1 cellular context compared by ENCODE assay signal in the genomic region with DNA sequence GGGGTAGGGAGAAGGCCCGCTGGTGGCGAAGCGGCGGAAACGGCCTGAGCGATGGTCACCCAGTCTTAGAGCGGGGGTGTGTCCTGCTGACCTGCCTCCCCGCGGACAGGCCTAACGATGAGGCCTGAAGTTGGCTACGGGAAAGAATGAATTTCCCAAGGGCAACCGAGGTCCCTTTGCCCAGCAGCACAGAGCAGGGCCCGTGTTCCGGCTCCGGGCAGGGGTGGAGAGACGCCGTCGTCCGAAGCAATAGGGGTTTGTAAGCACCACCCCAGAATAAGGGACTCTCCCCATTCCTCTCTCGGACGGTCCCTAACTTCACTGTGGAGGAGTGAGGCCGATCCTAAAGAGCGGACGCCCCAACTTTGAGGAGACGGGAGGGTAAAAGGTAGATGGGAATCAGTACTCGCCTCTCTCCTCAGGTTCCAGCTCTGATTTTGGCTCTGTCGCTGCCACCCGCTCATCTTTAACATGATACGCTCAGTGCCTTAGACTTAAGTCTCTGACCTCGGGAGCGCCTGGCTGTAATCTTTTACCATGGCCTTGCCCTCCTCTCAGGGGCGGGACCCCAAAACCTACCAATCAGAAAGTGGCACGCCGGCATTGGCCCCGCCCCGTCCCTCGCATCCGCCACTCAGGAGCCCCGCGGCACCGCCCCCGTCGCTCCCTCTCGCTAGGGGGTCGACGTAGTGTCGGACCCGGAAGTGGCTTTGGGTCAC.
TF ChIP-seq lines count a peak whose summit lies in the region.

Gene DDIT3 (minus strand): TSS at position 507 of the 719 bp plus-strand sequence. CDS start 3,108 bp downstream, outside the sequence.

TF ChIP-seq in K562, 482 proteins besides CTCF, POLR2A, EP300 and RAD21 (continued from another document and continues in another):
- TF ChIP-seq ETV5 (CRISPR knock-in tag; IDR thresholded peaks at IDR 0.05; ENCODE audit: low read depth) = no peak
- no peak for TF ChIP-seq TAF15 (IDR thresholded peaks at IDR 0.05; ENCODE audit: low read depth, low read length)
- no peak for TF ChIP-seq CEBPZ (IDR thresholded peaks at IDR 0.05; ENCODE audit: borderline replicate concordance, low read depth, low read length)
- peak; percentile 83; the same call in 1 of the 2 replicates for TF ChIP-seq ERF (CRISPR knock-in tag; IDR thresholded peaks at IDR 0.05)
- TF ChIP-seq NR2C2 (CRISPR knock-in tag; IDR thresholded peaks at IDR 0.05) = peak; percentile 83
- peak; percentile 90 for TF ChIP-seq NR2C2 (tag; IDR thresholded peaks at IDR 0.05)
- TF ChIP-seq TAF9B (IDR thresholded peaks at IDR 0.05; ENCODE audit: partially characterized antibody) = peak; percentile 93
- TF ChIP-seq CHCHD3 (CRISPR knock-in tag; IDR thresholded peaks at IDR 0.05) = 0 out of 2 replicates have a peak, but pooled peaks have one; percentile 24
- no peak for TF ChIP-seq YBX1 (IDR thresholded peaks at IDR 0.05)
- TF ChIP-seq WHSC1 (IDR thresholded peaks at IDR 0.05; ENCODE audit: low read length) = no peak
- TF ChIP-seq PTTG1 (tag; IDR thresholded peaks at IDR 0.05; ENCODE audit: low read depth) = no peak
- peak; percentile 88 for TF ChIP-seq CREM (IDR thresholded peaks at IDR 0.05; ENCODE audit: low read depth)
- peak; percentile 79 for TF ChIP-seq RAD51 (IDR thresholded peaks at IDR 0.05; ENCODE audit: borderline replicate concordance, low read depth)
- no peak for TF ChIP-seq SNAPC5 (CRISPR knock-in tag; IDR thresholded peaks at IDR 0.05)
- TF ChIP-seq U2AF2 (optimal IDR thresholded peaks at IDR 0.05; ENCODE audit: low read depth, low read length) = no peak
- TF ChIP-seq PYGO2 (tag; IDR thresholded peaks at IDR 0.05) = peak; percentile 16; the same call in 1 of the 2 replicates
- no peak for TF ChIP-seq ZNF224 (CRISPR knock-in tag; IDR thresholded peaks at IDR 0.05)
- no peak for TF ChIP-seq SMARCB1 (IDR thresholded peaks at IDR 0.05; ENCODE audit: insufficient read length, low read depth)
- TF ChIP-seq ZZZ3 (IDR thresholded peaks at IDR 0.05) = no peak
- TF ChIP-seq NEUROD1 (IDR thresholded peaks at IDR 0.05; ENCODE audit: borderline replicate concordance, low read depth, low read length, partially characterized antibody) = peak; percentile 41
- TF ChIP-seq RBM25 (IDR thresholded peaks at IDR 0.05; ENCODE audit: low read depth, low read length, severe bottlenecking) = peak; percentile 68
- TF ChIP-seq ZNF324 (CRISPR knock-in tag; IDR thresholded peaks at IDR 0.05) = peak; percentile 53; the same call in 1 of the 2 replicates
- no peak; the same call in 1 of the 2 replicates for TF ChIP-seq ZBTB12 (CRISPR knock-in tag; IDR thresholded peaks at IDR 0.05)
- TF ChIP-seq SRSF9 (IDR thresholded peaks at IDR 0.05; ENCODE audit: borderline replicate concordance, low read depth, low read length) = no peak
- TF ChIP-seq MEIS2 (IDR thresholded peaks at IDR 0.05; ENCODE audit: partially characterized antibody) = peak; percentile 31
- TF ChIP-seq HNRNPH1 (optimal IDR thresholded peaks at IDR 0.05; ENCODE audit: low read depth, low read length) = no peak
- peak; percentile 86 for TF ChIP-seq BHLHE40 (IDR thresholded peaks at IDR 0.05; ENCODE audit: low read length)
- peak; percentile 92; the same call in 1 of the 2 replicates for TF ChIP-seq ATF3 (IDR thresholded peaks at IDR 0.05)
- peak; percentile 35 for TF ChIP-seq ATF3 (CRISPR knock-in tag; conservative IDR thresholded peaks at IDR 0.05)
- TF ChIP-seq ZC3H8 (IDR thresholded peaks at IDR 0.05) = no peak
- TF ChIP-seq POLR2AphosphoS5 (IDR thresholded peaks at IDR 0.05; ENCODE audit: control insufficient read depth, insufficient read depth, low read depth, low read length) = peak; percentile 99
- TF ChIP-seq NR1H2 (CRISPR knock-in tag; IDR thresholded peaks at IDR 0.05) = peak; percentile 62; the same call in 1 of the 2 replicates
- TF ChIP-seq SRSF7 (optimal IDR thresholded peaks at IDR 0.05; ENCODE audit: low read depth, low read length) = no peak
- no peak for TF ChIP-seq ZNF445 (CRISPR knock-in tag; IDR thresholded peaks at IDR 0.05; ENCODE audit: low read depth)
- peak; percentile 90; the same call in 1 of the 2 replicates for TF ChIP-seq MED1 (CRISPR knock-in tag; IDR thresholded peaks at IDR 0.05; ENCODE audit: borderline replicate concordance)
- no peak for TF ChIP-seq NCOA6 (IDR thresholded peaks at IDR 0.05)
- TF ChIP-seq PTBP1 (IDR thresholded peaks at IDR 0.05; ENCODE audit: low read depth, low read length) = no peak
- peak; percentile 53 for TF ChIP-seq NFYB (IDR thresholded peaks at IDR 0.05; ENCODE audit: extremely low read depth, insufficient read length)
- TF ChIP-seq ZNF780A (CRISPR knock-in tag; IDR thresholded peaks at IDR 0.05) = no peak; the same call in 1 of the 2 replicates
- TF ChIP-seq, protein P1, sequence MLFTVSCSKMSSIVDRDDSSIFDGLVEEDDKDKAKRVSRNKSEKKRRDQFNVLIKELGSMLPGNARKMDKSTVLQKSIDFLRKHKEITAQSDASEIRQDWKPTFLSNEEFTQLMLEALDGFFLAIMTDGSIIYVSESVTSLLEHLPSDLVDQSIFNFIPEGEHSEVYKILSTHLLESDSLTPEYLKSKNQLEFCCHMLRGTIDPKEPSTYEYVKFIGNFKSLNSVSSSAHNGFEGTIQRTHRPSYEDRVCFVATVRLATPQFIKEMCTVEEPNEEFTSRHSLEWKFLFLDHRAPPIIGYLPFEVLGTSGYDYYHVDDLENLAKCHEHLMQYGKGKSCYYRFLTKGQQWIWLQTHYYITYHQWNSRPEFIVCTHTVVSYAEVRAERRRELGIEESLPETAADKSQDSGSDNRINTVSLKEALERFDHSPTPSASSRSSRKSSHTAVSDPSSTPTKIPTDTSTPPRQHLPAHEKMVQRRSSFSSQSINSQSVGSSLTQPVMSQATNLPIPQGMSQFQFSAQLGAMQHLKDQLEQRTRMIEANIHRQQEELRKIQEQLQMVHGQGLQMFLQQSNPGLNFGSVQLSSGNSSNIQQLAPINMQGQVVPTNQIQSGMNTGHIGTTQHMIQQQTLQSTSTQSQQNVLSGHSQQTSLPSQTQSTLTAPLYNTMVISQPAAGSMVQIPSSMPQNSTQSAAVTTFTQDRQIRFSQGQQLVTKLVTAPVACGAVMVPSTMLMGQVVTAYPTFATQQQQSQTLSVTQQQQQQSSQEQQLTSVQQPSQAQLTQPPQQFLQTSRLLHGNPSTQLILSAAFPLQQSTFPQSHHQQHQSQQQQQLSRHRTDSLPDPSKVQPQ (CRISPR knock-in tag; IDR thresholded peaks at IDR 0.05; ENCODE audit: borderline replicate concordance) = no peak
- TF ChIP-seq ETS1 (conservative IDR thresholded peaks at IDR 0.05; ENCODE audit: control insufficient read depth, low read depth, low read length) = peak; percentile 30
- TF ChIP-seq ZNF124 (CRISPR knock-in tag; IDR thresholded peaks at IDR 0.05) = no peak
- TF ChIP-seq ZNF75A (CRISPR knock-in tag; IDR thresholded peaks at IDR 0.05) = no peak
- TF ChIP-seq, protein P2, sequence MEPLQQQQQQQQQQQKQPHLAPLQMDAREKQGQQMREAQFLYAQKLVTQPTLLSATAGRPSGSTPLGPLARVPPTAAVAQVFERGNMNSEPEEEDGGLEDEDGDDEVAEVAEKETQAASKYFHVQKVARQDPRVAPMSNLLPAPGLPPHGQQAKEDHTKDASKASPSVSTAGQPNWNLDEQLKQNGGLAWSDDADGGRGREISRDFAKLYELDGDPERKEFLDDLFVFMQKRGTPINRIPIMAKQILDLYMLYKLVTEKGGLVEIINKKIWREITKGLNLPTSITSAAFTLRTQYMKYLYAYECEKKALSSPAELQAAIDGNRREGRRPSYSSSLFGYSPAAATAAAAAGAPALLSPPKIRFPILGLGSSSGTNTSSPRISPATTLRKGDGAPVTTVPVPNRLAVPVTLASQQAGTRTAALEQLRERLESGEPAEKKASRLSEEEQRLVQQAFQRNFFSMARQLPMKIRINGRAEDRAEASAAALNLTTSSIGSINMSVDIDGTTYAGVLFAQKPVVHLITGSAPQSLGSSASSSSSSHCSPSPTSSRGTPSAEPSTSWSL (CRISPR knock-in tag; IDR thresholded peaks at IDR 0.05; ENCODE audit: borderline replicate concordance) = no peak
- no peak for TF ChIP-seq HMG20A (CRISPR knock-in tag; conservative IDR thresholded peaks at IDR 0.05)
- TF ChIP-seq SMC3 (conservative IDR thresholded peaks at IDR 0.05; ENCODE audit: insufficient read depth, low read depth, low read length) = peak; percentile 2; the same call in 1 of the 2 replicates
- TF ChIP-seq ZNF717 (CRISPR knock-in tag; IDR thresholded peaks at IDR 0.05) = peak; percentile 84; the same call in 1 of the 2 replicates
- TF ChIP-seq SIN3B (IDR thresholded peaks at IDR 0.05; ENCODE audit: low read depth) = peak; percentile 49; the same call in 1 of the 2 replicates
- TF ChIP-seq, protein P3, sequence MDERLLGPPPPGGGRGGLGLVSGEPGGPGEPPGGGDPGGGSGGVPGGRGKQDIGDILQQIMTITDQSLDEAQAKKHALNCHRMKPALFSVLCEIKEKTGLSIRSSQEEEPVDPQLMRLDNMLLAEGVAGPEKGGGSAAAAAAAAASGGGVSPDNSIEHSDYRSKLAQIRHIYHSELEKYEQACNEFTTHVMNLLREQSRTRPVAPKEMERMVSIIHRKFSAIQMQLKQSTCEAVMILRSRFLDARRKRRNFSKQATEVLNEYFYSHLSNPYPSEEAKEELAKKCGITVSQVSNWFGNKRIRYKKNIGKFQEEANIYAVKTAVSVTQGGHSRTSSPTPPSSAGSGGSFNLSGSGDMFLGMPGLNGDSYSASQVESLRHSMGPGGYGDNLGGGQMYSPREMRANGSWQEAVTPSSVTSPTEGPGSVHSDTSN (CRISPR knock-in tag; IDR thresholded peaks at IDR 0.05; ENCODE audit: low read depth) = peak; percentile 35; the same call in 1 of the 2 replicates
- TF ChIP-seq, protein P3 (tag; conservative IDR thresholded peaks at IDR 0.05; ENCODE audit: low read depth) = peak; percentile 42
- no peak for TF ChIP-seq IRF9 (tag; IDR thresholded peaks at IDR 0.05)
